ENCODE assay signal across 8 cellular contexts in the genomic region with DNA sequence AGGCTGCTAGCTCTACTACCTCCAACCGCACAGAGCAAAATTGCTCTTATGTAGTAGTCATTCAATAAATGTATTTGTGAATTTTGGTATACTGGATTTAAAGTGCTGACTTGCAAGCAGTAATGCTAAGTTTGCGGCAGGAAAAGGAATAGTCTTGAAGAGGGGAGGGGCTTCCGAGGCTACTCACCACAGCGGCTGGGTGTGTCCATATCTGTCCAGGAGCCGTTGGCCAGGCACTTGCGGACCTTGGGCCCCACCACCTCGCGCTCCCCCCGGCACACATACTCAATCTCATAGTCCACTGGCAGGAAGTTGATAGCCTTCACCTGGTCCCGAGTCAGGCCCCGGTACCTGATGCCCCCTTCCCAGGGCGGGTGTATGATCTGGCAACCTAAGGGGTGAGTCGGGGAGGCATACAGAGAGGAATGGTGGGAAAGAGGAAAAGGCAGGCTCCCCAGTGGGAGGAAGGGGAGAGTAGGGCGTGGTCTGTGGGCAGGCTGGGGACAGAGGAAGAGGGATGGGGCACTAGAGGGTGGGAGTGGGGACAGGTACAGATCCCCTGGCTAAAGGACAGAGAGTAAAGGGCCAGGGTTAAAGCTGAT. TPM values are rescaled to one million over a fixed set of nuclear protein-coding genes. Genes with fewer than 3 reads are reported as not detected.
DNase-seq lines count a peak whose midpoint lies in the region; ATAC-seq and TF ChIP-seq lines count a peak whose summit lies in the region.

No MANE protein-coding gene starts in this region.

- intact Hi-C loops in Calu3 (cut with micrococcal nuclease; ENCODE audit: unreplicated experiment), result no loop called here

- no peaks in the 10 kb centered on the region for H3K27me3 ChIP-seq in NT2/D1 (ENCODE audit: insufficient read depth, insufficient read length)
- peaks cover 2% of the 10 kb centered on the region; the same call in 1 of the 2 replicates for H3K27me3 ChIP-seq in BE2C

- H3K36me3 Mint-ChIP-seq in Calu3 (ENCODE audit: insufficient read depth, unreplicated experiment), result peaks cover 30% of the 10 kb centered on the region
- peaks cover 4% of the 10 kb centered on the region for H3K36me3 Mint-ChIP-seq in nephron (ENCODE audit: low read depth)

- H3K27ac Mint-ChIP-seq in Calu3 (ENCODE audit: unreplicated experiment), result peak overlapping the region; percentile 9
- H3K27ac Mint-ChIP-seq in nephron, result peak overlapping the region; percentile 37 to 84 (median 65)

- H3K4me3 Mint-ChIP-seq in Calu3 (ENCODE audit: low read depth, unreplicated experiment) (peak overlapping the region; percentile 73), nephron (peak overlapping the region; percentile 85 to 93 (median 91))

- CTCF ChIA-PET in Calu3 (lab: Charles Lee), result no interaction called here

- BruUV-seq in Calu3 (replicated peaks; lab: Mats Ljungman, UMichigan), result no TSS peak

- H3K27me3 Mint-ChIP-seq in Calu3 (ENCODE audit: unreplicated experiment) (no peaks in the 10 kb centered on the region), nephron (ENCODE audit: low read depth) (peaks cover 12% of the 10 kb centered on the region)

- H3K9me3 ChIP-seq in NT2/D1 (ENCODE audit: insufficient read depth, low read length) (no peaks in the 10 kb centered on the region), BE2C (no peaks in the 10 kb centered on the region)

- no peaks in the 10 kb centered on the region for H3K9me3 Mint-ChIP-seq in Calu3 (ENCODE audit: low read depth, unreplicated experiment)
- H3K9me3 Mint-ChIP-seq in nephron, result no peaks in the 10 kb centered on the region

- H3K4me3 ChIP-seq in NT2/D1 (ENCODE audit: insufficient read length, low read depth) (peak overlapping the region; percentile 71), choroid plexus epithelial cell (ENCODE audit: low read depth, low read length) (peak overlapping the region; percentile 19), BE2C (ENCODE audit: low read depth, low read length) (no peak overlapping the region)

- DNase-seq in Calu3 (no peak), NT2/D1 (ENCODE audit: low read depth, low spot score) (no peak), choroid plexus epithelial cell (ENCODE audit: low read depth) (no peak), Kasumi-1 (lab: John Stamatoyannopoulos, UW) (no peak), NCI-H2107 treated with DMSO at 0.1 percent for 48 hours (lab: John Stamatoyannopoulos, UW; ENCODE audit: unreplicated experiment) (no peak), BE2C (no peak)

- TF ChIP-seq CTCF in Calu3 (IDR thresholded peaks at IDR 0.05; ENCODE audit: unreplicated experiment) (no peak), choroid plexus epithelial cell (conservative IDR thresholded peaks at IDR 0.05; ENCODE audit: low read depth, low read length) (no peak), nephron (IDR thresholded peaks at IDR 0.05; ENCODE audit: unreplicated experiment in 3 of 3) (no peak), BE2C (IDR thresholded peaks at IDR 0.05; ENCODE audit: low read depth, low read length) (no peak)

- H3K4me1 ChIP-seq in NT2/D1 (ENCODE audit: insufficient read depth, insufficient read length), result peaks cover 3% of the 10 kb centered on the region
- H3K4me1 ChIP-seq in BE2C, result peaks cover 3% of the 10 kb centered on the region; the same call in 1 of the 2 replicates

- H3K4me1 Mint-ChIP-seq in Calu3 (ENCODE audit: low read depth, unreplicated experiment) (peaks cover 34% of the 10 kb centered on the region), nephron (peaks cover 38% of the 10 kb centered on the region)

- H3K36me3 ChIP-seq in NT2/D1 (ENCODE audit: insufficient read depth, insufficient read length, low read length), result peaks cover 6% of the 10 kb centered on the region
- no peaks in the 10 kb centered on the region for H3K36me3 ChIP-seq in BE2C

- no peak for ATAC-seq in GM18870 (IDR thresholded peaks at IDR 0.05; ENCODE audit: unreplicated experiment)

- peak overlapping the region; percentile 88 for H3K9ac ChIP-seq in NT2/D1 (ENCODE audit: insufficient read length, low read depth)

RNA-seq across cellular contexts. Expression of a gene that starts 1.7 kb away (rescaled TPM):
- total RNA-seq in Calu3 (2022), result 35.3 and 42.2 TPM in 2 replicates
- polyA plus RNA-seq in BE2C (2012; ENCODE audit: insufficient read depth, insufficient read length, low read depth), result 13.5 TPM

RNA-seq across cellular contexts. Expression of a gene that starts 25.6 kb away (rescaled TPM):
- total RNA-seq in Calu3 (2022), result not detected in 2 replicates
- polyA plus RNA-seq in BE2C (2012; ENCODE audit: insufficient read depth, insufficient read length, low read depth), result not detected

RNA-seq across cellular contexts. Expression of a gene that starts 46.4 kb away (rescaled TPM):
- not detected in 2 replicates for total RNA-seq in Calu3 (2022)
- polyA plus RNA-seq in BE2C (2012; ENCODE audit: insufficient read depth, insufficient read length, low read depth), result not detected

RNA-seq across cellular contexts. Expression of a gene that starts 49.6 kb away (rescaled TPM):
- 0.83 TPM in 1 of 2 replicates, not detected in the other for total RNA-seq in Calu3 (2022)
- not detected for polyA plus RNA-seq in BE2C (2012; ENCODE audit: insufficient read depth, insufficient read length, low read depth)
